ENCODE assay signal across 17 cellular contexts in the genomic region with DNA sequence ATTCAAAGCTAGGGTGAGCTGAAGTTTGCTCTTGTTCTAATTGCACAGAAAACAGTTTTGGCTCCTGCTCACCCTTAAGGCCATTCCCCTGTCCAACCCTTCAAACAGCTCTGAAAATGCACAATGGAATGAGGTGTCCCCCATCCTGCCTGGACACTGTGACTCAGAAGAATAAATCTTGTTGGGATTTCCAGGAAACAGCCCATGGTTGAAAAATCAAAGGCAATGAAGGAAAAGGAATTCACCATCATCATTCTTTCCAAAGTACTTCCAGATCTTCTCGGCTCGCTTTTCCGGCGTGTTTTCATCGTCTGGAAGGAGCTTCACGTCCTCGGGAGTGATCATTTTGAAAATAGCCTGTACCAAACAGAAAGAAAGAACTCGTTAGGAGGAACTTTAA. TPM values are rescaled to one million over a fixed set of nuclear protein-coding genes. Genes with fewer than 3 reads are reported as not detected.
DNase-seq lines count a peak whose midpoint lies in the region; ATAC-seq and TF ChIP-seq lines count a peak whose summit lies in the region.
"Had no signal": no experiment of that assay in that cellular context is flagged by ENCODE, and none has a peak within 500 bp of the region (broad histone marks: within the 10 kb centered on the region; RNA-seq: fewer than 3 reads in every experiment).

No MANE protein-coding gene starts in this region.

- DNase-seq in GM03348 (ENCODE audit: low spot score): peak; percentile 85
- DNase-seq in WERI-Rb-1: no peak
- DNase-seq in kidney epithelial cell (ENCODE audit: low read depth): peak; percentile 65
- peak; percentile 8 for DNase-seq in stromal cell of bone marrow (ENCODE audit: low read depth)
- DNase-seq in activated gamma-delta T cell treated with Interleukin-2 at 50 U/mL for 16 hours: no peak
- DNase-seq in Right ventricle myocardium superior: no peak
- no peak for DNase-seq in A673 (ENCODE audit: low spot score)
- DNase-seq in cerebellar cortex (ENCODE audit: low spot score): no peak
- DNase-seq: CD4-positive, alpha-beta memory T cell; dorsolateral prefrontal cortex; left ventricle myocardium superior; NCI-H2171; occipital lobe; stimulated activated CD4-positive, alpha-beta T cell treated with anti-CD3 and anti-CD28 coated beads, Interleukin-2, amount 100 ng/mL, for 24 hours had no signal

- TF ChIP-seq CTCF in WERI-Rb-1 (IDR thresholded peaks at IDR 0.05; ENCODE audit: low read depth, low read length) (no peak), kidney epithelial cell (IDR thresholded peaks at IDR 0.05; ENCODE audit: insufficient read depth, low read length, poor library complexity, severe bottlenecking) (no peak), A673 (conservative IDR thresholded peaks at IDR 0.05; ENCODE audit: low read depth, low read length) (no peak)

- H3K36me3 ChIP-seq in WERI-Rb-1 (peaks cover 73% of the 10 kb centered on the region), kidney epithelial cell (ENCODE audit: control insufficient read depth, insufficient read depth, low read length) (no peaks in the 10 kb centered on the region), A673 (ENCODE audit: insufficient read depth, low read length, poor library complexity, severe bottlenecking) (no peaks in the 10 kb centered on the region)

- intact Hi-C loops in Right ventricle myocardium superior (cut with DNase I): loop anchor here (10.0 kb wide), 1 partner anchor 166 kb away; no protein-coding TSS in a partner anchor
- intact Hi-C loops in A673 (cut with micrococcal nuclease; ENCODE audit: unreplicated experiment): no loop called here

- H3K27ac ChIP-seq in WERI-Rb-1 (peak overlapping the region; percentile 67), A673 (ENCODE audit: low read depth, low read length, poor library complexity, severe bottlenecking) (no peak overlapping the region)

- H3K27me3 ChIP-seq in WERI-Rb-1 (ENCODE audit: insufficient read depth, low read depth, severe bottlenecking) (no peaks in the 10 kb centered on the region), kidney epithelial cell (ENCODE audit: control insufficient read depth, insufficient read depth, low read length) (peaks cover 2% of the 10 kb centered on the region), A673 (replicated peaks; ENCODE audit: insufficient read depth, low read depth, low read length, poor library complexity) (peaks cover 56% of the 10 kb centered on the region)

- ATAC-seq in Right ventricle myocardium superior (ENCODE audit: poor library complexity): no peak
- ATAC-seq: activated naive CD4-positive, alpha-beta T cell treated with anti-CD3 and anti-CD28 coated beads, Interleukin-2, amount 50 U/mL, for 72 hours had no signal

- H3K4me1 ChIP-seq in A673 (ENCODE audit: insufficient read depth, low read length, poor library complexity, severe bottlenecking): no peaks in the 10 kb centered on the region

- BruUV-seq in A673 (replicated peaks; lab: Mats Ljungman, UMichigan): no TSS peak

- CTCF ChIA-PET in A673 (lab: Charles Lee): no interaction called here

- H3K4me3 ChIP-seq in WERI-Rb-1 (ENCODE audit: low read depth, low read length): peak overlapping the region; percentile 97
- no peak overlapping the region for H3K4me3 ChIP-seq in kidney epithelial cell (ENCODE audit: low read depth, low read length)
- no peak overlapping the region for H3K4me3 ChIP-seq in A673 (ENCODE audit: low read depth, low read length, poor library complexity, severe bottlenecking)
- H3K4me3 ChIP-seq: dorsolateral prefrontal cortex had no signal

- POLR2A ChIA-PET in A673 (lab: Charles Lee; ENCODE audit: low non-redundant PET): no interaction called here

- no peaks in the 10 kb centered on the region for H3K9me3 ChIP-seq in WERI-Rb-1 (ENCODE audit: severe bottlenecking)
- no peaks in the 10 kb centered on the region for H3K9me3 ChIP-seq in A673 (ENCODE audit: low read depth, low read length, poor library complexity, severe bottlenecking)

RNA-seq across cellular contexts. Expression of a gene that starts 4.3 kb away (rescaled TPM):
- total RNA-seq in kidney epithelial cell: 0.21 TPM in 1 of 2 replicates, not detected in the other
- total RNA-seq in Right ventricle myocardium superior: not detected
- total RNA-seq in A673 (2021): not detected in 2 replicates
- total RNA-seq: activated naive CD4-positive, alpha-beta T cell treated with anti-CD3 and anti-CD28 coated beads, Interleukin-2, amount 50 U/mL, for 72 hours; CD4-positive, alpha-beta memory T cell; glomerular endothelial cell; MCF 10A had no signal

Comparison
In these comparisons a context has a peak if more than half of its experiments do, and no peak if none do; other contexts are left out.
1. DNase-seq: peak in GM03348 (single experiment), kidney epithelial cell (single experiment) and stromal cell of bone marrow (single experiment); none in WERI-Rb-1 (single experiment), activated gamma-delta T cell treated with Interleukin-2 at 50 U/mL for 16 hours (single experiment), Right ventricle myocardium superior (single experiment), A673 (single experiment) and cerebellar cortex (single experiment).